17 cellular contexts compared by ENCODE assay signal in genomic region chr15:100720406-100720967, GRCh38.
DNase-seq lines count a peak whose midpoint lies in the region; ATAC-seq and TF ChIP-seq lines count a peak whose summit lies in the region.
"Had no signal": no experiment of that assay in that cellular context is flagged by ENCODE, and none has a peak within 500 bp of the region (broad histone marks: within the 10 kb centered on the region; RNA-seq: fewer than 3 reads in every experiment).

No MANE protein-coding gene starts in this region.

- DNase-seq in Calu3, result no peak
- no peak for DNase-seq in adipocyte (ENCODE audit: low read depth)
- DNase-seq in foreskin keratinocyte, result no peak
- DNase-seq in germinal center (ENCODE audit: low spot score), result no peak
- no peak for DNase-seq in MM.1S
- DNase-seq: activated CD4-positive, alpha-beta T cell treated with anti-CD3 and anti-CD28 coated beads for 4 hours; activated T-cell treated with anti-CD3 and anti-CD28 coated beads, Interleukin-2, amount 50 U/mL, for 4 hours; DND-41; NCI-H2081; NCI-H82; stimulated activated CD4-positive, alpha-beta T cell treated with anti-CD3 and anti-CD28 coated beads, Interleukin-12 subunit alpha, Interleukin-12 subunit beta, amount 100 ng/mL, for 4 hours; T-helper 9 cell had no signal

- TF ChIP-seq CTCF in Calu3 (IDR thresholded peaks at IDR 0.05; ENCODE audit: unreplicated experiment) (no peak), foreskin keratinocyte (conservative IDR thresholded peaks at IDR 0.05) (no peak), MM.1S (IDR thresholded peaks at IDR 0.05; ENCODE audit: low read length) (no peak)

- H3K4me3 Mint-ChIP-seq in Calu3 (ENCODE audit: low read depth, unreplicated experiment), result peak overlapping the region; percentile 48
- H3K4me3 Mint-ChIP-seq: activated T-cell treated with anti-CD3 and anti-CD28 coated beads, Interleukin-2, amount 50 U/mL, for 4 hours; neural crest cell had no signal

- no peaks in the 10 kb centered on the region for H3K9me2 ChIP-seq in MM.1S (replicated peaks; ENCODE audit: insufficient read depth, low read length)

- H3K36me3 ChIP-seq in adipocyte (ENCODE audit: control insufficient read depth, insufficient read depth, low read length, severe bottlenecking) (no peaks in the 10 kb centered on the region), skeletal muscle satellite cell (ENCODE audit: insufficient read depth, low read length) (no peaks in the 10 kb centered on the region), MM.1S (replicated peaks; ENCODE audit: insufficient read depth, low read length) (no peaks in the 10 kb centered on the region)

- CTCF ChIA-PET in Calu3 (lab: Charles Lee), result interaction anchor here (0.7 to 1.2 kb wide), 3 partner anchors 9 to 139 kb away, joined by 3 to 4 read pairs (median 4); no protein-coding TSS in a partner anchor

- H3F3A ChIP-seq in MM.1S (ENCODE audit: insufficient read depth, low read length), result no peaks in the 10 kb centered on the region

- H3K79me2 ChIP-seq in MM.1S (ENCODE audit: low read length), result no peaks in the 10 kb centered on the region

- peaks cover 59% of the 10 kb centered on the region for H3K36me3 Mint-ChIP-seq in Calu3 (ENCODE audit: insufficient read depth, unreplicated experiment)

- H3K4me1 Mint-ChIP-seq in Calu3 (ENCODE audit: low read depth, unreplicated experiment), result peaks cover 82% of the 10 kb centered on the region

- H3K4me2 ChIP-seq in skeletal muscle satellite cell (ENCODE audit: low read length) (peak overlapping the region; percentile 56), MM.1S (ENCODE audit: low read depth, low read length) (no peak overlapping the region)

- H3K9me3 Mint-ChIP-seq in Calu3 (ENCODE audit: low read depth, unreplicated experiment), result peaks cover 6% of the 10 kb centered on the region
- H3K9me3 Mint-ChIP-seq: activated T-cell treated with anti-CD3 and anti-CD28 coated beads, Interleukin-2, amount 50 U/mL, for 4 hours; neural crest cell had no signal

- peak overlapping the region; percentile 98 for H3K27ac ChIP-seq in foreskin keratinocyte
- H3K27ac ChIP-seq in MM.1S (ENCODE audit: low read length), result no peak overlapping the region

- ATAC-seq in foreskin keratinocyte (no peak), HG02610 (IDR thresholded peaks at IDR 0.05; ENCODE audit: unreplicated experiment) (no peak), HG03442 (IDR thresholded peaks at IDR 0.05; ENCODE audit: unreplicated experiment) (no peak)
- ATAC-seq: Right ventricle myocardium inferior had no signal

- peak overlapping the region; percentile 97 for H3K27ac Mint-ChIP-seq in Calu3 (ENCODE audit: unreplicated experiment)

- H3K9ac ChIP-seq in adipocyte (ENCODE audit: low read length), result peak overlapping the region; percentile 78
- peak overlapping the region; percentile 74 for H3K9ac ChIP-seq in skeletal muscle satellite cell (ENCODE audit: low read depth, low read length)
- H3K9ac ChIP-seq in MM.1S (ENCODE audit: low read length), result no peak overlapping the region

- H3K4me1 ChIP-seq in adipocyte (ENCODE audit: control insufficient read depth, insufficient read depth, low read length), result peaks cover 49% of the 10 kb centered on the region
- H3K4me1 ChIP-seq in foreskin keratinocyte, result peaks cover 33% of the 10 kb centered on the region
- H3K4me1 ChIP-seq in skeletal muscle satellite cell (ENCODE audit: control insufficient read depth, insufficient read depth, low read length), result peaks cover 42% of the 10 kb centered on the region
- no peaks in the 10 kb centered on the region for H3K4me1 ChIP-seq in MM.1S (ENCODE audit: low read length)

- H3K27me3 ChIP-seq in adipocyte (replicated peaks; ENCODE audit: control insufficient read depth, insufficient read depth, low read length), result no peaks in the 10 kb centered on the region
- H3K27me3 ChIP-seq in foreskin keratinocyte, result no peaks in the 10 kb centered on the region
- H3K27me3 ChIP-seq in skeletal muscle satellite cell (ENCODE audit: control insufficient read depth, insufficient read depth, low read length), result no peaks in the 10 kb centered on the region
- no peaks in the 10 kb centered on the region for H3K27me3 ChIP-seq in MM.1S (replicated peaks; ENCODE audit: insufficient read depth, low read length)

- H3K4me3 ChIP-seq in adipocyte (ENCODE audit: low read length) (peak overlapping the region; percentile 51), skeletal muscle satellite cell (ENCODE audit: low read length) (peak overlapping the region; percentile 8), MM.1S (ENCODE audit: low read length) (no peak overlapping the region)

- H2AFZ ChIP-seq in MM.1S (ENCODE audit: low read length), result no peak overlapping the region

- H3K27me3 Mint-ChIP-seq in Calu3 (ENCODE audit: unreplicated experiment), result no peaks in the 10 kb centered on the region

- no TSS peak for BruUV-seq in Calu3 (replicated peaks; lab: Mats Ljungman, UMichigan)

- no peaks in the 10 kb centered on the region for H4K20me1 ChIP-seq in MM.1S (ENCODE audit: insufficient read depth, low read length)

- H3K9me3 ChIP-seq in adipocyte (ENCODE audit: control insufficient read depth, low read length) (no peaks in the 10 kb centered on the region), skeletal muscle satellite cell (replicated peaks; ENCODE audit: low read length) (no peaks in the 10 kb centered on the region), MM.1S (replicated peaks; ENCODE audit: insufficient read depth, low read length) (no peaks in the 10 kb centered on the region)

- intact Hi-C loops in Calu3 (cut with micrococcal nuclease; ENCODE audit: unreplicated experiment), result loop anchor here (5.0 kb wide), 1 partner anchor 287 kb away; no protein-coding TSS in a partner anchor
